ENCODE assay signal across 8 cellular contexts in the genomic region with DNA sequence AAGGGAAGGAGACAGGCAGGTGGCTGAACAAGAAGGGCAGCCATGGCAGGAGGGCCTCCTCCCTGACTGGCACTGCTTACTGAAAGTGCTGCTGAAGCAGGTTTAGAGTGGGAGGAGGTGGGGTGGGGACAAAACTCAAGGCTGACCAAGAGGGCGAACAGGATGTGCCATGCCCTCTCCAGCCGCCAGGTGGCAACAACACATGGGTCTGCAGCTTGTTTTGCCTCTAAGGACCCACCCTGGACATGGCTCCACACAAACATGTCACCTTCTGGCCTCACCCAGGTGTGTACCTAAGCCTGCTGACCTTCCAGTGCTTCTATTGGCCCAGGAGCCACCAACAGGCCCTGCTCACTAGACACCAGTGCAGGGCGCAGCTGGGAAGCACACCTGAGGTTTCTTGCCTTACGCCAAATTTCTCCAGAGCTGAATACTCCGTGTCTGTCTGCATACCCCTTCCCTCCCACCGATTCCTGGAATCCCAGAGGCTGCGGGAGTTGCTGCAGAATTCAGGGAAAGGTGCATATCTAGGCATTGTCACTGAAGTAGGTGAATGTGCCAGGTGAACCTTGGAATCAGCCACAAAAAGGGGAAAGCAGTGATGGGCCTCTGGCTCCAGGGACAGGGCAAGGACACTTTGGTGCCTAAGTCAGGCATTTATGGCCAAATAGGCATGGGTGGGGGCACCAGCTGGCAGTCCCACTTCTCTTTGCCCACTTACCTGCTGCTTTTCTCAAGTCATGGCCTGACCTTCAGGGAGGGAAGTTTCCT. TPM values are rescaled to one million over a fixed set of nuclear protein-coding genes. Genes with fewer than 3 reads are reported as not detected.
DNase-seq lines count a peak whose midpoint lies in the region; ATAC-seq and TF ChIP-seq lines count a peak whose summit lies in the region.

No MANE protein-coding gene starts in this region.

- H3K27ac Mint-ChIP-seq in activated CD8-positive, alpha-beta T cell treated with anti-CD3 and anti-CD28 coated beads for 36 hours = no peak overlapping the region

- H3K4me1 Mint-ChIP-seq in activated CD8-positive, alpha-beta T cell treated with anti-CD3 and anti-CD28 coated beads for 36 hours (ENCODE audit: low read depth) = peaks cover 6% of the 10 kb centered on the region

- intact Hi-C loops in activated CD8-positive, alpha-beta T cell treated with anti-CD3 and anti-CD28 coated beads for 36 hours (cut with micrococcal nuclease) = loop anchor here (2.0 to 5.0 kb wide), 2 partner anchors 121 to 255 kb away; no protein-coding TSS in a partner anchor

- ATAC-seq in HG03175 (IDR thresholded peaks at IDR 0.05; ENCODE audit: unreplicated experiment) = peak; percentile 89
- ATAC-seq in activated CD8-positive, alpha-beta T cell treated with anti-CD3 and anti-CD28 coated beads for 36 hours = peak; percentile 97

- no peaks in the 10 kb centered on the region for H3K9me3 ChIP-seq in effector memory CD4-positive, alpha-beta T cell (ENCODE audit: control insufficient read depth, low read length)

- H3K27me3 Mint-ChIP-seq in activated CD8-positive, alpha-beta T cell treated with anti-CD3 and anti-CD28 coated beads for 36 hours = no peaks in the 10 kb centered on the region

- H3K36me3 ChIP-seq in effector memory CD4-positive, alpha-beta T cell (ENCODE audit: control insufficient read depth, insufficient read depth, low read length) = no peaks in the 10 kb centered on the region

- DNase-seq in activated gamma-delta T cell treated with Interleukin-2 at 50 U/mL for 16 hours (peak; percentile 64), activated gamma-delta T cell (lab: John Stamatoyannopoulos, UW) (no peak), NCI-H526 treated with DMSO at 0.1 percent for 48 hours (lab: John Stamatoyannopoulos, UW) (peak; percentile 28), lung microvascular endothelial cell (ENCODE audit: low read depth in 2 of 2) (peak; percentile 73)
- peak; percentile 86 for DNase-seq in activated CD8-positive, alpha-beta T cell treated with anti-CD3 and anti-CD28 coated beads for 36 hours
- peak; percentile 20 to 45 (median 20) for DNase-seq in effector memory CD4-positive, alpha-beta T cell
- DNase-seq in stimulated activated CD8-positive, alpha-beta memory T cell treated with anti-CD3 and anti-CD28 coated beads, Interleukin-15, amount 100 ng/mL, for 24 hours (ENCODE audit: low read depth) = peak; percentile 19

- no peaks in the 10 kb centered on the region for H3K9me3 Mint-ChIP-seq in activated CD8-positive, alpha-beta T cell treated with anti-CD3 and anti-CD28 coated beads for 36 hours

- CTCF ChIA-PET in activated CD8-positive, alpha-beta T cell treated with anti-CD3 and anti-CD28 coated beads for 36 hours (lab: Charles Lee) = interaction anchor here (0.6 to 5.0 kb wide), 29 partner anchors 14 to 440 kb away, joined by 3 to 123 read pairs (median 4); a partner anchor contains a TSS

- H3K4me1 ChIP-seq in effector memory CD4-positive, alpha-beta T cell (ENCODE audit: control insufficient read depth, insufficient read depth, low read length, poor library complexity, severe bottlenecking) = no peaks in the 10 kb centered on the region

- no peaks in the 10 kb centered on the region for H3K36me3 Mint-ChIP-seq in activated CD8-positive, alpha-beta T cell treated with anti-CD3 and anti-CD28 coated beads for 36 hours (ENCODE audit: low read depth)

- no peaks in the 10 kb centered on the region for H3K27me3 ChIP-seq in effector memory CD4-positive, alpha-beta T cell (replicated peaks; ENCODE audit: control insufficient read depth, insufficient read depth, low read length, poor library complexity, severe bottlenecking)

- POLR2A ChIA-PET in activated CD8-positive, alpha-beta T cell treated with anti-CD3 and anti-CD28 coated beads for 36 hours (lab: Charles Lee) = interaction anchor here (0.9 kb wide), 1 partner anchor 121 kb away, joined by 4 read pairs; no protein-coding TSS in a partner anchor

- TF ChIP-seq CTCF in activated CD8-positive, alpha-beta T cell treated with anti-CD3 and anti-CD28 coated beads for 36 hours (IDR thresholded peaks at IDR 0.05) = peak; percentile 88

- no peak overlapping the region for H3K27ac ChIP-seq in effector memory CD4-positive, alpha-beta T cell (ENCODE audit: insufficient read depth, low read length, poor library complexity, severe bottlenecking)

- H3K4me3 Mint-ChIP-seq in activated CD8-positive, alpha-beta T cell treated with anti-CD3 and anti-CD28 coated beads for 36 hours = no peak overlapping the region

- no peak overlapping the region for H3K4me3 ChIP-seq in effector memory CD4-positive, alpha-beta T cell (ENCODE audit: insufficient read depth, low read depth, low read length, poor library complexity, severe bottlenecking)

RNA-seq across cellular contexts. Expression of a gene that starts 5.3 kb away (rescaled TPM):
- 10 to 100 TPM; 12.9 to 14.0 TPM for total RNA-seq in activated CD8-positive, alpha-beta T cell treated with anti-CD3 and anti-CD28 coated beads for 36 hours
- total RNA-seq in lung microvascular endothelial cell = 0.79 and 2.8 TPM in 2 replicates

RNA-seq across cellular contexts. Expression of a gene that starts 28.3 kb away (rescaled TPM):
- total RNA-seq in activated CD8-positive, alpha-beta T cell treated with anti-CD3 and anti-CD28 coated beads for 36 hours = 1 to 10 TPM; 2.7 to 3.1 TPM
- 0.65 and 0.79 TPM in 2 replicates for total RNA-seq in lung microvascular endothelial cell

RNA-seq across cellular contexts. Expression of a gene that starts 29.2 kb away (rescaled TPM):
- not detected for total RNA-seq in activated CD8-positive, alpha-beta T cell treated with anti-CD3 and anti-CD28 coated beads for 36 hours
- not detected in 2 replicates for total RNA-seq in lung microvascular endothelial cell
